ENCODE assay signal across 21 cellular contexts in the genomic region with DNA sequence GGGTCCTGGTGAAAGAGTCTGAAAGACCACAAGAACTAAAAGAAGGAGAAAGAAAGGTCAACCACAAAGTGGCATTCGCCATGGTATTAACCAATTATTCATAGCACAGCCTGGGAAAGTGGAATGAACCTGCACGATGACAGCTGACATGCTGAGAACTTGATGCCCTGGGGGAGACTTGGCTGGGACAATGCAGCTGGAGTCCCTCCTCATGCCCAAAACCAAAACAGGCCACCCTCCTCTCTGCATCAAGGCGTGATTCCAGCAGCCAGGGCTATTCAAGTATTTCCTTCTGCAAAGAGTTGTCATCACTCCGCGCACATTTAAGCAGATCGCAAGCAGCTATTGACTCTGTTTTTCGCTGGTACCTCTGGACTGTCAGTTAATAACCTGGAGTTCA.
"Had no signal": no experiment of that assay in that cellular context is flagged by ENCODE, and none has a peak within 500 bp of the region (broad histone marks: within the 10 kb centered on the region; RNA-seq: fewer than 3 reads in every experiment).

No MANE protein-coding gene starts in this region.

- H3K27me3 ChIP-seq: neural progenitor cell, testis, tibial artery, upper lobe of left lung had no signal

- ATAC-seq: mucosa of descending colon; natural killer cell treated with Interleukin-12 subunit alpha and Interleukin-12 subunit beta and Interleukin-15 and Interleukin-18, amount 100 ng/mL, for 72 hours; stimulated activated memory B cell treated with anti-CD40 and anti-IgM and Interleukin-4, amounts not matched to agents 10 μg/mL and 1 μg/mL and 100 μg/mL, for 72 hours; stimulated activated naive CD8-positive, alpha-beta T cell treated with anti-CD3 and anti-CD28 coated beads, Interleukin-15, Interleukin-2, amounts not matched to agents 100 U/mL and 50 U/mL, for 24 hours had no signal

- H3K4me3 ChIP-seq: coronary artery, esophagus squamous epithelium, mucosa of descending colon, neural progenitor cell, sigmoid colon, skin epidermis, spleen, testis, tibial artery, upper lobe of left lung had no signal

- H3K4me1 ChIP-seq: esophagus squamous epithelium, parathyroid adenoma, sigmoid colon, spleen, testis, tibial artery, upper lobe of left lung had no signal

- DNase-seq: dermis blood vessel endothelial cell; effector memory CD4-positive, alpha-beta T cell; erythroblast; esophagus squamous epithelium; mesenchymal stem cell; mucosa of descending colon; naive B cell; sigmoid colon; spleen; stimulated activated CD4-positive, alpha-beta T cell treated with anti-CD3 and anti-CD28 coated beads, Interleukin-4, amount 100 ng/mL, for 4 hours; stimulated activated naive CD8-positive, alpha-beta T cell treated with anti-CD3 and anti-CD28 coated beads, Interleukin-15, Interleukin-2, amounts not matched to agents 100 U/mL and 50 U/mL, for 24 hours; substantia nigra; testis; tibial artery; upper lobe of left lung had no signal

- H3K9me3 ChIP-seq: esophagus squamous epithelium, mucosa of descending colon, spleen, testis, tibial artery, upper lobe of left lung had no signal

- H3K27ac ChIP-seq: coronary artery, esophagus squamous epithelium, neural progenitor cell, parathyroid adenoma, sigmoid colon, skin epidermis, spleen, testis, tibial artery, upper lobe of left lung had no signal

- H3K36me3 ChIP-seq: esophagus squamous epithelium, neural progenitor cell, sigmoid colon, spleen, tibial artery, upper lobe of left lung had no signal
